20 cellular contexts compared by ENCODE assay signal in the genomic region with DNA sequence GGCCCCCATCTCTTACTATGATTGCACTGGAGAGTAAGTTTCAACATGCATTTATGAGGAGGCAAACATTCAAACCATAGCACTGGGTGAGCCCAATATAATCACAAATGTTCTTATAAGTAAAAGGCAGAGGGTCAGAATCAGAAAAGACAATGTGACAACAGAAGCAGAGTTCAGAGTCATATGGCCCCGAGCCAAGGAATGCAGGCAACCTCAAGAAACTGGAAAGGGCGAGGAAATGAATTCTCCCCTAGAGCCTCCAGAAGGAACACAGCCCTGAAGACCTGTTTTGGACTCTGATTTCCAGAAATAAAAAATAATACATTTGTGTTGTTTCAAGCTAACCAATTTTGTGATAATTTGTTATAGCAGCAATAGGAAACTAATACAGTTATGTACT.
"Had no signal": no experiment of that assay in that cellular context is flagged by ENCODE, and none has a peak within 500 bp of the region (broad histone marks: within the 10 kb centered on the region; RNA-seq: fewer than 3 reads in every experiment).

No MANE protein-coding gene starts in this region.

- H3K36me3 ChIP-seq: cardiac muscle cell, colonic mucosa, esophagus muscularis mucosa, lower lobe of right lung, right lobe of liver, spleen, suprapubic skin, upper lobe of left lung had no signal

- H3K4me1 ChIP-seq: colonic mucosa, lower lobe of right lung, psoas muscle, right lobe of liver had no signal

- H3K4me3 ChIP-seq: cardiac muscle cell, colonic mucosa, esophagus muscularis mucosa, lower lobe of right lung, psoas muscle, right lobe of liver, spleen, suprapubic skin, upper lobe of left lung had no signal

- ATAC-seq: activated CD4-positive, CD25-positive, alpha-beta regulatory T cell treated with anti-CD3 and anti-CD28 coated beads, Interleukin-2, amount 50 U/mL, for 24 hours; activated naive CD8-positive, alpha-beta T cell treated with anti-CD3 and anti-CD28 coated beads, Interleukin-2, amount 50 U/mL, for 24 hours; left colon; lower lobe of right lung; psoas muscle; right lobe of liver; T-cell had no signal

- H3K27me3 ChIP-seq: cardiac muscle cell, colonic mucosa, esophagus muscularis mucosa, right lobe of liver, spleen, suprapubic skin, upper lobe of left lung had no signal

- H3K9me3 ChIP-seq: colonic mucosa, esophagus muscularis mucosa, psoas muscle, right lobe of liver, suprapubic skin, upper lobe of left lung had no signal

- H3K27ac ChIP-seq: cardiac muscle cell, colonic mucosa, esophagus muscularis mucosa, lower lobe of right lung, psoas muscle, right lobe of liver, spleen, suprapubic skin, upper lobe of left lung had no signal

- DNase-seq: activated naive CD4-positive, alpha-beta T cell treated with anti-CD3 and anti-CD28 coated beads for 36 hours; activated naive CD8-positive, alpha-beta T cell treated with anti-CD3 and anti-CD28 coated beads, Interleukin-2, amount 50 U/mL, for 24 hours; aorta; colonic mucosa; foreskin fibroblast; head of caudate nucleus; immature natural killer cell; left colon; lower lobe of right lung; midbrain; psoas muscle; right lobe of liver; spleen; T-cell; T-helper 9 cell; upper lobe of left lung had no signal
